16 cellular contexts compared by ENCODE assay signal in the genomic region with DNA sequence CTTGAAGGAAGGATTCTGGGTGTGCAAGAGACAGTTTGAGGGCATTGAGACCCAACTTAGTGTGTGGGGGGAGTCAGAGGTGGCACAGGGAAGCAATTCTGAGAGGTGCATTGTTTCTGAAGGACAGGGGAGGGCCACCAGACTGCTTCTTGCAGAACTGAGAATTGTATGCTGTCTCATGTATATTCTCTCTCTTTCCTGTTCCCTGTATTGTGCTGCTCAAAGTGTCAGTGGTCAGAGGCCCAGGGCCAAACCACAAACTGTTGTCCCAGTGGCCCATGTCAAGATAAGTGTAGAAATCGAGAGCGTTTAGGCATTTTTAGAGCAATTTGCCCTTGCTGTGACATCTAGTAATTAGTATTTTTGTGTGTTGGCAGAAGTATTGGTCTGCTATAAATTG.
DNase-seq lines count a peak whose midpoint lies in the region; ATAC-seq and TF ChIP-seq lines count a peak whose summit lies in the region.
"Had no signal": no experiment of that assay in that cellular context is flagged by ENCODE, and none has a peak within 500 bp of the region (broad histone marks: within the 10 kb centered on the region; RNA-seq: fewer than 3 reads in every experiment).

No MANE protein-coding gene starts in this region.

- CTCF ChIA-PET in activated naive CD4-positive, alpha-beta T cell treated with anti-CD3 and anti-CD28 coated beads, Interleukin-2, amount 10 ng/mL, durations not matched to agents 7 days and 5 days (lab: Charles Lee) = interaction anchor here (1.0 kb wide), 1 partner anchor 13 kb away, joined by 3 read pairs; no protein-coding TSS in a partner anchor

- no peaks in the 10 kb centered on the region for H3K27me3 Mint-ChIP-seq in activated naive CD4-positive, alpha-beta T cell treated with anti-CD3 and anti-CD28 coated beads, Interleukin-2, amount 10 ng/mL, durations not matched to agents 7 days and 5 days

- no peak for TF ChIP-seq CTCF in GM12865 (IDR thresholded peaks at IDR 0.05; ENCODE audit: insufficient read depth, low read depth, low read length, missing control alignments)

- no peak overlapping the region for H3K4me3 ChIP-seq in GM12865 (ENCODE audit: low read depth, low read length)
- H3K4me3 ChIP-seq: dorsolateral prefrontal cortex, tibial artery had no signal

- DNase-seq in GM12865 (ENCODE audit: low read depth) = peak; percentile 85
- peak; percentile 69 for DNase-seq in UCSD-AML1 (lab: John Stamatoyannopoulos, UW; ENCODE audit: unreplicated experiment)
- DNase-seq in SW 1271 (lab: John Stamatoyannopoulos, UW) = no peak
- no peak for DNase-seq in activated naive CD4-positive, alpha-beta T cell treated with anti-CD3 and anti-CD28 coated beads, Interleukin-2, amount 10 ng/mL, durations not matched to agents 7 days and 5 days
- no peak for DNase-seq in NCI-H1417 (lab: John Stamatoyannopoulos, UW)
- DNase-seq in epidermal melanocyte (ENCODE audit: insufficient read length, low spot score) = no peak
- DNase-seq: dorsolateral prefrontal cortex, foreskin keratinocyte, kidney glomerular epithelial cell, NCI-H2081, small intestine, tibial artery had no signal

- peak; percentile 52 for ATAC-seq in GM21526 (IDR thresholded peaks at IDR 0.05; ENCODE audit: low FRiP score, unreplicated experiment)
- ATAC-seq in HG03521 (IDR thresholded peaks at IDR 0.05; ENCODE audit: unreplicated experiment) = peak; percentile 54
- ATAC-seq: foreskin keratinocyte, Panc1 had no signal

- no peaks in the 10 kb centered on the region for H3K36me3 Mint-ChIP-seq in activated naive CD4-positive, alpha-beta T cell treated with anti-CD3 and anti-CD28 coated beads, Interleukin-2, amount 10 ng/mL, durations not matched to agents 7 days and 5 days

- no peak overlapping the region for H3K27ac Mint-ChIP-seq in activated naive CD4-positive, alpha-beta T cell treated with anti-CD3 and anti-CD28 coated beads, Interleukin-2, amount 10 ng/mL, durations not matched to agents 7 days and 5 days

- no peaks in the 10 kb centered on the region for H3K4me1 Mint-ChIP-seq in activated naive CD4-positive, alpha-beta T cell treated with anti-CD3 and anti-CD28 coated beads, Interleukin-2, amount 10 ng/mL, durations not matched to agents 7 days and 5 days

- H3K4me3 Mint-ChIP-seq in activated naive CD4-positive, alpha-beta T cell treated with anti-CD3 and anti-CD28 coated beads, Interleukin-2, amount 10 ng/mL, durations not matched to agents 7 days and 5 days = no peak overlapping the region
- H3K4me3 Mint-ChIP-seq: neural crest cell had no signal

- peaks cover 1% of the 10 kb centered on the region for H3K9me3 Mint-ChIP-seq in activated naive CD4-positive, alpha-beta T cell treated with anti-CD3 and anti-CD28 coated beads, Interleukin-2, amount 10 ng/mL, durations not matched to agents 7 days and 5 days

Comparison
In these comparisons a context has a peak if more than half of its experiments do, and no peak if none do; other contexts are left out.
1. DNase-seq: peak in GM12865 (single experiment) and UCSD-AML1 (single experiment); none in SW 1271 (0 of 2), activated naive CD4-positive, alpha-beta T cell treated with anti-CD3 and anti-CD28 coated beads, Interleukin-2, amount 10 ng/mL, durations not matched to agents 7 days and 5 days (single experiment), NCI-H1417 (0 of 3) and epidermal melanocyte (single experiment).